Comparison of ENCODE assay signal across 30 cellular contexts in genomic region chr5:178572617-178573016, GRCh38. TPM values are rescaled to one million over a fixed set of nuclear protein-coding genes. Genes with fewer than 3 reads are reported as not detected.
"Had no signal": no experiment of that assay in that cellular context is flagged by ENCODE, and none has a peak within 500 bp of the region (broad histone marks: within the 10 kb centered on the region; RNA-seq: fewer than 3 reads in every experiment).

No MANE protein-coding gene starts in this region.

- ATAC-seq: natural killer cell; psoas muscle; right lobe of liver; stimulated activated effector memory CD8-positive, alpha-beta T cell treated with anti-CD3 and anti-CD28 coated beads, Interleukin-12 subunit alpha, Interleukin-12 subunit beta, amount 100 ng/mL, for 72 hours; stimulated activated naive B cell treated with anti-CD40 and anti-IgM and Interleukin-4, amounts not matched to agents 10 μg/mL and 1 μg/mL and 100 μg/mL, for 72 hours; upper lobe of right lung had no signal

- H3K9me3 ChIP-seq: ovary, psoas muscle, right lobe of liver, sigmoid colon, suprapubic skin, testis, transverse colon, upper lobe of right lung had no signal

- H3K4me3 Mint-ChIP-seq: natural killer cell; nephron; neural progenitor cell; stimulated activated effector memory CD8-positive, alpha-beta T cell treated with anti-CD3 and anti-CD28 coated beads, Interleukin-12 subunit alpha, Interleukin-12 subunit beta, amount 100 ng/mL, for 72 hours; stimulated activated naive B cell treated with anti-CD40 and anti-IgM and Interleukin-4, amounts not matched to agents 10 μg/mL and 1 μg/mL and 100 μg/mL, for 72 hours; stimulated activated naive CD8-positive, alpha-beta T cell treated with anti-CD3 and anti-CD28 coated beads, Interleukin-15, Interleukin-2, amounts not matched to agents 100 ng/mL and 50 ng/mL, for 24 hours; type B pancreatic cell had no signal

- H3K9me3 Mint-ChIP-seq: stimulated activated effector memory CD8-positive, alpha-beta T cell treated with anti-CD3 and anti-CD28 coated beads, Interleukin-12 subunit alpha, Interleukin-12 subunit beta, amount 100 ng/mL, for 72 hours; stimulated activated naive CD8-positive, alpha-beta T cell treated with anti-CD3 and anti-CD28 coated beads, Interleukin-15, Interleukin-2, amounts not matched to agents 100 ng/mL and 50 ng/mL, for 24 hours had no signal

- H3K27ac Mint-ChIP-seq: natural killer cell; nephron; neural progenitor cell; progenitor cell of endocrine pancreas; stimulated activated effector memory CD8-positive, alpha-beta T cell treated with anti-CD3 and anti-CD28 coated beads, Interleukin-12 subunit alpha, Interleukin-12 subunit beta, amount 100 ng/mL, for 72 hours; stimulated activated naive B cell treated with anti-CD40 and anti-IgM and Interleukin-4, amounts not matched to agents 10 μg/mL and 1 μg/mL and 100 μg/mL, for 72 hours; stimulated activated naive CD8-positive, alpha-beta T cell treated with anti-CD3 and anti-CD28 coated beads, Interleukin-15, Interleukin-2, amounts not matched to agents 100 ng/mL and 50 ng/mL, for 24 hours; type B pancreatic cell had no signal

- H3K36me3 Mint-ChIP-seq: natural killer cell; stimulated activated effector memory CD8-positive, alpha-beta T cell treated with anti-CD3 and anti-CD28 coated beads, Interleukin-12 subunit alpha, Interleukin-12 subunit beta, amount 100 ng/mL, for 72 hours had no signal

- H3K27me3 ChIP-seq: ovary, right lobe of liver, testis had no signal

- H3K4me1 ChIP-seq: neural progenitor cell, parathyroid adenoma, psoas muscle, right lobe of liver, testis, transverse colon, upper lobe of right lung, uterus had no signal

- H3K36me3 ChIP-seq: neural progenitor cell, ovary, right lobe of liver, sigmoid colon, suprapubic skin, tibial artery, transverse colon, upper lobe of right lung, uterus had no signal

- H3K4me3 ChIP-seq: neural progenitor cell, ovary, psoas muscle, right lobe of liver, sigmoid colon, suprapubic skin, testis, tibial artery, transverse colon, upper lobe of right lung, uterus had no signal

- DNase-seq: natural killer cell; occipital lobe; ovary; posterior cingulate gyrus; psoas muscle; right cardiac atrium; right lobe of liver; sigmoid colon; small intestine; stimulated activated CD4-positive, alpha-beta T cell treated with anti-CD3 and anti-CD28 coated beads, Interleukin-15, amount 100 ng/mL, for 24 hours; stimulated activated CD4-positive, alpha-beta T cell treated with anti-CD3 and anti-CD28 coated beads, Interleukin-2, amount 100 ng/mL, for 24 hours; stimulated activated CD4-positive, alpha-beta T cell treated with anti-CD3 and anti-CD28 coated beads, Interleukin-2, amount 100 ng/mL, for 48 hours; stimulated activated CD4-positive, alpha-beta T cell treated with anti-CD3 and anti-CD28 coated beads, Interleukin-4, amount 100 ng/mL, for 24 hours; stimulated activated naive B cell treated with anti-CD40 and anti-IgM and Interleukin-4, amounts not matched to agents 10 μg/mL and 1 μg/mL and 100 μg/mL, for 72 hours; stimulated activated naive CD4-positive, alpha-beta T cell treated with Interleukin-2 at 50 U/mL for 16 hours; substantia nigra; tibial artery; transverse colon; upper lobe of right lung; uterus had no signal

- H3K4me1 Mint-ChIP-seq: stimulated activated naive B cell treated with anti-CD40 and anti-IgM and Interleukin-4, amounts not matched to agents 10 μg/mL and 1 μg/mL and 100 μg/mL, for 72 hours had no signal

- H3K27ac ChIP-seq: neural progenitor cell, ovary, parathyroid adenoma, psoas muscle, right lobe of liver, sigmoid colon, suprapubic skin, testis, tibial artery, transverse colon, upper lobe of right lung, uterus had no signal

RNA-seq across cellular contexts. Expression of gene COL23A1, which starts 17.6 kb away (rescaled TPM):
- polyA plus RNA-seq: neural cell had no signal
